Comparison of ENCODE assay signal across 8 cellular contexts in genomic region chr10:112115781-112116385, GRCh38.
DNase-seq lines count a peak whose midpoint lies in the region; TF ChIP-seq lines count a peak whose summit lies in the region.

No MANE protein-coding gene starts in this region.

- no peak for TF ChIP-seq POLR2A in transverse colon (IDR thresholded peaks at IDR 0.05)

- TF ChIP-seq EP300 in transverse colon (IDR thresholded peaks at IDR 0.05; ENCODE audit: low read depth): no peak

- H3K9me3 ChIP-seq in transverse colon: no peaks in the 10 kb centered on the region

- in situ Hi-C loops in brain microvascular endothelial cell (cut with HindIII; ENCODE audit: low pct_ligation_motif_present, low sequenced_read_pairs) (no loop called here), transverse colon (cut with MboI; ENCODE audit: low pct_ligation_motif_present in 1 of 4, low pct_unique_long_range_greater_than_20kb in 1 of 4, low sequenced_read_pairs in 3 of 4) (no loop called here)

- H3K27ac ChIP-seq in brain microvascular endothelial cell (no peak overlapping the region), transverse colon (no peak overlapping the region)

- TF ChIP-seq CTCF in GM20000 (IDR thresholded peaks at IDR 0.05; ENCODE audit: extremely low read depth, missing control alignments) (peak; percentile 82), brain microvascular endothelial cell (IDR thresholded peaks at IDR 0.05; ENCODE audit: low read depth, low read length, missing control alignments) (peak; percentile 70), transverse colon (IDR thresholded peaks at IDR 0.05) (peak; percentile 43 to 69 (median 59))

- no peaks in the 10 kb centered on the region for H3K4me1 ChIP-seq in transverse colon

- intact Hi-C loops in transverse colon (cut with DNase I; ENCODE audit: low total_unique reads): no loop called here

- 63 to 73% methylated on average over 9 to 12 of the region's 12 CpGs for WGBS in transverse colon (ENCODE audit: low coverage in 1 of 2), 2 donors

- DNase-seq in Daoy (ENCODE audit: low read depth) (peak; percentile 11), GM20000 (ENCODE audit: low spot score) (peak; percentile 74), HK-2 (ENCODE audit: unreplicated experiment) (peak; percentile 51), SKM-1 treated with dmso at 0.1 percent for 144 hours (lab: John Stamatoyannopoulos, UW; ENCODE audit: unreplicated experiment) (peak; percentile 23), brain microvascular endothelial cell (peak; percentile 18), medulla oblongata (ENCODE audit: extremely low spot score) (peak; percentile 7), transverse colon (peak; percentile 25), dedifferentiated amniotic fluid mesenchymal stem cell (ENCODE audit: extremely low spot score) (no peak)

- H3K36me3 ChIP-seq in brain microvascular endothelial cell (replicated peaks) (no peaks in the 10 kb centered on the region), transverse colon (no peaks in the 10 kb centered on the region)

- no peak overlapping the region for H3K4me3 ChIP-seq in brain microvascular endothelial cell (ENCODE audit: low read depth, low read length)
- no peak overlapping the region for H3K4me3 ChIP-seq in transverse colon

- H3K27me3 ChIP-seq in brain microvascular endothelial cell (replicated peaks): no peaks in the 10 kb centered on the region
- no peaks in the 10 kb centered on the region for H3K27me3 ChIP-seq in transverse colon
